In the genomic region with DNA sequence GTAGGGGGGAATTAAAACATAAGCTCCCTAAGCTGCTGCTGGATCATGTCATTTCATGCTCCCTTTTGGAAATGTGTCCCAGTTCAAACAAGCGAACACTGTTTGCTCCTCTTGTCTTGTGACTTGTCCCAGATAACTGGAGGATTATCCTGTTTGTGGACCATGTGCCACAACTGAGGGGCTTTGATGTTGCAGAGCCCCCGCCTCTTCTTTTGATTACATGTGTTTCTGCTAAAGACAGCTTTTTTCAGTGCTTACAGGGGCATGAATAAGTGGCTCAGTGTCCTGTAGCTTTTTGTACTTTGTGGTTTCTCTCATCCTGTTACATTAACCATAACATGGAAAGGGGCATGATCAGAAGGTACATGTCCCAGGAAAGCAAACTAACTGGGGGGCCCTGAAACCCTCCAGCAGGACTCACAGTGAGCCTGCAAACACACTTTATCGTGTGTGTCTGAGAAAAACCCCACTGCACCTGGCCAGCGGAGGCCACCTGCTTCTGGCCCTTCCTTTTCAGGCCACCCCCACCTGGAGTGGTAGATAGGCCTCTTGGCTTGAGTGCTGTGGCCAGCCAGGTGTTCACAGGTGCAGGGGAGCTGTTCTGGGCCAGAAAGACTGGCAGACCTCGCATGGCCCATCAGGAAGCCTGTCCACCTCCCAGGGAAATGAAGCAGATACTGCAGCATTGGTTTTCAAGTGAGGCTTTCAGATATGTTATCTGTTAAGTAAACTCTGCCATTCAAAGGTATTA, we compare ENCODE assay signal across 10 cellular contexts.
DNase-seq lines count a peak whose midpoint lies in the region; ATAC-seq, FAIRE-seq and TF ChIP-seq lines count a peak whose summit lies in the region.
"Had no signal": no experiment of that assay in that cellular context is flagged by ENCODE, and none has a peak within 500 bp of the region (broad histone marks: within the 10 kb centered on the region; RNA-seq: fewer than 3 reads in every experiment).

No MANE protein-coding gene starts in this region.

- no peaks in the 10 kb centered on the region for H3K9me3 ChIP-seq in A549
- H3K9me3 ChIP-seq in neuronal stem cell (replicated peaks in 1 of 2; ENCODE audit: control insufficient read depth in 2 of 2, insufficient read depth in 1 of 2, low read depth in 1 of 2, low read length in 2 of 2), result peaks cover 0 to 2% of the 10 kb centered on the region in 2 donors
- H3K9me3 ChIP-seq in CD8-positive, alpha-beta memory T cell (ENCODE audit: low read length), result no peaks in the 10 kb centered on the region

- no peak overlapping the region for H3K4ac ChIP-seq in neuronal stem cell (ENCODE audit: low read length)

- peaks cover 0 to 2% of the 10 kb centered on the region in 2 donors for H3K27me3 Mint-ChIP-seq in CD8-positive, alpha-beta memory T cell
- no peaks in the 10 kb centered on the region for H3K27me3 Mint-ChIP-seq in activated naive CD8-positive, alpha-beta T cell treated with anti-CD3 and anti-CD28 coated beads, Interleukin-2, amount 50 U/mL, for 24 hours
- H3K27me3 Mint-ChIP-seq: central memory CD8-positive, alpha-beta T cell; stimulated activated naive CD8-positive, alpha-beta T cell treated with anti-CD3 and anti-CD28 coated beads, Interleukin-15, Interleukin-2, amounts not matched to agents 100 ng/mL and 50 ng/mL, for 24 hours had no signal

- no peak overlapping the region for H3K4me3 Mint-ChIP-seq in CD8-positive, alpha-beta memory T cell
- no peak overlapping the region for H3K4me3 Mint-ChIP-seq in activated naive CD8-positive, alpha-beta T cell treated with anti-CD3 and anti-CD28 coated beads, Interleukin-2, amount 50 U/mL, for 24 hours
- H3K4me3 Mint-ChIP-seq: central memory CD8-positive, alpha-beta T cell; stimulated activated naive CD8-positive, alpha-beta T cell treated with anti-CD3 and anti-CD28 coated beads, Interleukin-15, Interleukin-2, amounts not matched to agents 100 ng/mL and 50 ng/mL, for 24 hours had no signal

- H3K23ac ChIP-seq in neuronal stem cell (ENCODE audit: low read depth, low read length, poor library complexity), result peak overlapping the region; percentile 38

- CTCF ChIA-PET in A549 (lab: Yijun Ruan, JAX), result interaction anchor here (0.5 to 4.9 kb wide), 9 partner anchors 8 to 351 kb away, joined by 3 to 45 read pairs (median 3); no protein-coding TSS in a partner anchor
- CTCF ChIA-PET in CD8-positive, alpha-beta memory T cell (lab: Charles Lee), result no interaction called here

- no peak for TF ChIP-seq RAD21 in A549 (conservative IDR thresholded peaks at IDR 0.05 in 1 of 2, IDR thresholded peaks at IDR 0.05 in 1 of 2)

- no peak overlapping the region for H2AFZ ChIP-seq in neuronal stem cell (ENCODE audit: low read length)

- no peak overlapping the region for H4K91ac ChIP-seq in neuronal stem cell (ENCODE audit: low read depth, low read length, poor library complexity)

- peak overlapping the region; percentile 30 for H3K18ac ChIP-seq in neuronal stem cell (ENCODE audit: low read length)

- no peak for TF ChIP-seq POLR2A in A549 (IDR thresholded peaks at IDR 0.05; ENCODE audit: low read length)
- no peak for TF ChIP-seq POLR2A in erythroblast (IDR thresholded peaks at IDR 0.05; ENCODE audit: low read length)

- H2BK15ac ChIP-seq in neuronal stem cell (ENCODE audit: low read length), result no peak overlapping the region

- no peak for DNase-seq in A549 (ENCODE audit: low read depth in 1 of 2, low spot score in 1 of 2)
- peak; percentile 47 for DNase-seq in NCI-H2107 (lab: John Stamatoyannopoulos, UW)
- DNase-seq in dorsolateral prefrontal cortex, result no peak
- DNase-seq in neuronal stem cell (ENCODE audit: low spot score), result no peak
- no peak for DNase-seq in CD8-positive, alpha-beta memory T cell
- no peak for DNase-seq in activated CD8-positive, alpha-beta memory T cell treated with anti-CD3 and anti-CD28 coated beads, Interleukin-2, amount 50 U/mL, for 48 hours
- no peak for DNase-seq in activated naive CD8-positive, alpha-beta T cell treated with anti-CD3 and anti-CD28 coated beads, Interleukin-2, amount 50 U/mL, for 24 hours
- no peak for DNase-seq in erythroblast (lab: John Stamatoyannopoulos, UW)

- no peak for TF ChIP-seq CTCF in A549 (IDR thresholded peaks at IDR 0.05)
- TF ChIP-seq CTCF in dorsolateral prefrontal cortex (IDR thresholded peaks at IDR 0.05 in 54 of 56, conservative IDR thresholded peaks at IDR 0.05 in 2 of 56; ENCODE audit: low read depth in 1 of 56, partially characterized antibody in 56 of 56), result no peak

- H4K8ac ChIP-seq in neuronal stem cell (ENCODE audit: low read depth, low read length), result no peak overlapping the region

- H3K9me3 Mint-ChIP-seq in CD8-positive, alpha-beta memory T cell, result no peaks in the 10 kb centered on the region
- no peaks in the 10 kb centered on the region for H3K9me3 Mint-ChIP-seq in activated naive CD8-positive, alpha-beta T cell treated with anti-CD3 and anti-CD28 coated beads, Interleukin-2, amount 50 U/mL, for 24 hours
- H3K9me3 Mint-ChIP-seq: central memory CD8-positive, alpha-beta T cell; stimulated activated naive CD8-positive, alpha-beta T cell treated with anti-CD3 and anti-CD28 coated beads, Interleukin-15, Interleukin-2, amounts not matched to agents 100 ng/mL and 50 ng/mL, for 24 hours had no signal

- H3K36me3 ChIP-seq in neuronal stem cell (replicated peaks in 1 of 2; ENCODE audit: control insufficient read depth in 2 of 2, insufficient read depth in 2 of 2, low read length in 2 of 2), result peaks cover 2 to 18% of the 10 kb centered on the region in 2 donors
- no peaks in the 10 kb centered on the region for H3K36me3 ChIP-seq in CD8-positive, alpha-beta memory T cell (ENCODE audit: insufficient read depth, low read length)

- intact Hi-C loops in dorsolateral prefrontal cortex (cut with DNase I), result no loop called here

- no peak overlapping the region for H3K27ac Mint-ChIP-seq in CD8-positive, alpha-beta memory T cell
- H3K27ac Mint-ChIP-seq in activated naive CD8-positive, alpha-beta T cell treated with anti-CD3 and anti-CD28 coated beads, Interleukin-2, amount 50 U/mL, for 24 hours, result no peak overlapping the region
- H3K27ac Mint-ChIP-seq: stimulated activated naive CD8-positive, alpha-beta T cell treated with anti-CD3 and anti-CD28 coated beads, Interleukin-15, Interleukin-2, amounts not matched to agents 100 ng/mL and 50 ng/mL, for 24 hours had no signal

- peaks cover 99% of the 10 kb centered on the region for H3K4me1 ChIP-seq in A549
- H3K4me1 ChIP-seq in neuronal stem cell (ENCODE audit: control insufficient read depth in 2 of 2, insufficient read depth in 1 of 2, low read depth in 1 of 2, low read length in 2 of 2), result peaks cover 7 to 15% of the 10 kb centered on the region in 2 donors
- H3K4me1 ChIP-seq in CD8-positive, alpha-beta memory T cell (ENCODE audit: insufficient read depth, low read length), result no peaks in the 10 kb centered on the region

- no peak overlapping the region for H3K9ac ChIP-seq in neuronal stem cell (ENCODE audit: low read depth, low read length, poor library complexity)

- no peak overlapping the region for H2BK5ac ChIP-seq in neuronal stem cell (ENCODE audit: low read length)

- FAIRE-seq in A549 (lab: Jason Lieb, UNC), result no peak

- H3K27ac ChIP-seq in A549, result peak overlapping the region; percentile 42 to 74; a peak in 5 of 6 replicates
- H3K27ac ChIP-seq in dorsolateral prefrontal cortex, result peak overlapping the region; percentile 7 to 99 (median 91)
- H3K27ac ChIP-seq in neuronal stem cell (replicated peaks; ENCODE audit: low read length), result no peak overlapping the region
- no peak overlapping the region for H3K27ac ChIP-seq in CD8-positive, alpha-beta memory T cell (ENCODE audit: low read depth, low read length)

- H3K27me3 ChIP-seq in dorsolateral prefrontal cortex, result no peaks in the 10 kb centered on the region
- no peaks in the 10 kb centered on the region for H3K27me3 ChIP-seq in neuronal stem cell (ENCODE audit: control insufficient read depth in 3 of 3, insufficient read depth in 3 of 3, low read depth in 1 of 3, low read length in 3 of 3)
- H3K27me3 ChIP-seq in CD8-positive, alpha-beta memory T cell (ENCODE audit: insufficient read depth, low read length, poor library complexity, severe bottlenecking), result no peaks in the 10 kb centered on the region

- H3K4me3 ChIP-seq in A549, result peak overlapping the region; percentile 6; the same call in 1 of the 3 replicates
- H3K4me3 ChIP-seq in dorsolateral prefrontal cortex, result peak overlapping the region in 17 of 59 donors; percentile 1 to 43 (median 11)
- no peak overlapping the region for H3K4me3 ChIP-seq in neuronal stem cell (ENCODE audit: low read length in 2 of 2)
- H3K4me3 ChIP-seq in CD8-positive, alpha-beta memory T cell (ENCODE audit: low read length), result no peak overlapping the region

- POLR2A ChIA-PET in A549 (lab: Yijun Ruan, JAX), result interaction anchor here (0.5 to 1.6 kb wide), 3 partner anchors 10 to 12 kb away, joined by 3 to 4 read pairs (median 4); no protein-coding TSS in a partner anchor
- POLR2A ChIA-PET in CD8-positive, alpha-beta memory T cell (lab: Charles Lee), result no interaction called here

- no peaks in the 10 kb centered on the region for H3K79me1 ChIP-seq in neuronal stem cell (ENCODE audit: low read depth, low read length)

- no peak overlapping the region for H2BK12ac ChIP-seq in neuronal stem cell (ENCODE audit: low read length)

- H2BK120ac ChIP-seq in neuronal stem cell (ENCODE audit: low read depth, low read length), result no peak overlapping the region

- 86% methylated on average over 4 of the region's 5 CpGs for WGBS in A549 (ENCODE audit: missing lambda C conversion rate)
- no CpG with 5 or more reads among the region's 5 CpGs for WGBS in neuronal stem cell (ENCODE audit: extremely low coverage in 2 of 2, insufficient read length in 2 of 2, insufficient replicate concordance in 1 of 2), 2 donors

- H3K14ac ChIP-seq in neuronal stem cell (ENCODE audit: low read length), result no peak overlapping the region

- no peak for TF ChIP-seq EP300 in A549 (IDR thresholded peaks at IDR 0.05)

- H2AK5ac ChIP-seq in neuronal stem cell (ENCODE audit: low read depth, low read length), result no peak overlapping the region

- H3K36me3 Mint-ChIP-seq in CD8-positive, alpha-beta memory T cell, result peaks cover 0 to 6% (median 0%) of the 10 kb centered on the region in 3 donors
- no peaks in the 10 kb centered on the region for H3K36me3 Mint-ChIP-seq in activated naive CD8-positive, alpha-beta T cell treated with anti-CD3 and anti-CD28 coated beads, Interleukin-2, amount 50 U/mL, for 24 hours (ENCODE audit: low read depth)

- H3K4me2 ChIP-seq in A549 (peak overlapping the region; percentile 74), neuronal stem cell (ENCODE audit: insufficient read depth, low read length, poor library complexity, severe bottlenecking) (no peak overlapping the region)

- ATAC-seq in A549, result peak in 1 of 2 experiments; percentile 14; a peak in 3 of 6 replicates
- no peak for ATAC-seq in activated naive CD8-positive, alpha-beta T cell treated with anti-CD3 and anti-CD28 coated beads, Interleukin-2, amount 50 U/mL, for 24 hours

- no peaks in the 10 kb centered on the region for H3K4me1 Mint-ChIP-seq in CD8-positive, alpha-beta memory T cell
- H3K4me1 Mint-ChIP-seq in activated naive CD8-positive, alpha-beta T cell treated with anti-CD3 and anti-CD28 coated beads, Interleukin-2, amount 50 U/mL, for 24 hours, result no peaks in the 10 kb centered on the region
- H3K4me1 Mint-ChIP-seq: central memory CD8-positive, alpha-beta T cell had no signal

TF ChIP-seq in A549, 52 proteins besides CTCF, POLR2A, EP300 and RAD21 (continues in another document):
- 0 out of 2 replicates have a peak, but pooled peaks have one; percentile 19 for TF ChIP-seq MYC (IDR thresholded peaks at IDR 0.05; ENCODE audit: borderline replicate concordance, low read length)

Comparison
In these comparisons a context has a peak if more than half of its experiments do, and no peak if none do; other contexts are left out.
1. H3K27ac ChIP-seq: peak in A549 (2 of 2) and dorsolateral prefrontal cortex (59 of 59); none in neuronal stem cell (single experiment) and CD8-positive, alpha-beta memory T cell (single experiment).